ENCODE assay signal across 1 cellular context in the genomic region with DNA sequence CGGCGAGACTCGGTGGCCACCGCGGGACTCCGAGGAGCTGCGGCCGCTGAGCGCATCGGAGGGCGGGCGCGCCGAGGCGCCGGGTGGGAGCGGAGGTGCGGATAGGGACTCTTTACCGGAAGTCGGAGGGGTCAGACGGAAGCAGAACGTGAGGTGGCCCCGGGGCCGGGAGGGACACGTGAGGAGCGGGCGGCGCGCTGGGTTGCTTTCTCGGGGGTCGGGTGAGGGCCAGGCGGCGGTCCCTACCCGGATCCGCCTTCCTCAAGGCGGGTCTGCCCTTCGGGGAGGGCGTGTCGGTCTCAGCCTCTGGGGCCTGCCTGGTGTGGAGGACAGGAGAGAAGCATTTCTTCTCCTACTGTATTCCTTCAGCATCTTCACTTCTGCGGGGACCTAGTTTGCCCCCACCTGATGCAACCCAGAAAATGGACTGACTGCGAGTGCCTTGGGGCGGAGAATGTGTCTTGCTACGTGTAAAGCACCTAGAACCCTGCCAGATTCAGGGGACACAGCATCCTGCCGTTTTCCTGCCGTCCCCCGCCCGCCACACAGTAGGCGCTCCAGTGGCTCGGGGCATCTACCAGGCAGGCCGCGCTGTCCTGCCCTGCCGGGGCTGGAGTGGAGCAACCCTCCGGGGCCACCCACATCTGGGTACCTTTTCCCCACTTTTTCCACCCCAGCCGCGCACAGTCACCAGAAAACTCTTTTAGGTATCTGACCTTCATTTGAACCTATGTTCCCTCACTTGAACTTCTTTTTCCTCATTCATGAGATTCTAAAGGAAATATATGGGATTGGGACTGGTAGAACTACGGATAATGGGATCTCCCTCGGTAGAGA.
TF ChIP-seq lines count a peak whose summit lies in the region.

No MANE protein-coding gene starts in this region.

TF ChIP-seq in HepG2, 621 proteins besides CTCF, POLR2A, EP300 and RAD21 (continued from another document and continues in another):
- TF ChIP-seq, protein P1, sequence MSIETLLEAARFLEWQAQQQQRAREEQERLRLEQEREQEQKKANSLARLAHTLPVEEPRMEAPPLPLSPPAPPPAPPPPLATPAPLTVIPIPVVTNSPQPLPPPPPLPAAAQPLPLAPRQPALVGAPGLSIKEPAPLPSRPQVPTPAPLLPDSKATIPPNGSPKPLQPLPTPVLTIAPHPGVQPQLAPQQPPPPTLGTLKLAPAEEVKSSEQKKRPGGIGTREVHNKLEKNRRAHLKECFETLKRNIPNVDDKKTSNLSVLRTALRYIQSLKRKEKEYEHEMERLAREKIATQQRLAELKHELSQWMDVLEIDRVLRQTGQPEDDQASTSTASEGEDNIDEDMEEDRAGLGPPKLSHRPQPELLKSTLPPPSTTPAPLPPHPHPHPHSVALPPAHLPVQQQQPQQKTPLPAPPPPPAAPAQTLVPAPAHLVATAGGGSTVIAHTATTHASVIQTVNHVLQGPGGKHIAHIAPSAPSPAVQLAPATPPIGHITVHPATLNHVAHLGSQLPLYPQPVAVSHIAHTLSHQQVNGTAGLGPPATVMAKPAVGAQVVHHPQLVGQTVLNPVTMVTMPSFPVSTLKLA (IDR thresholded peaks at IDR 0.05): peak; percentile 70
- TF ChIP-seq, protein P2, sequence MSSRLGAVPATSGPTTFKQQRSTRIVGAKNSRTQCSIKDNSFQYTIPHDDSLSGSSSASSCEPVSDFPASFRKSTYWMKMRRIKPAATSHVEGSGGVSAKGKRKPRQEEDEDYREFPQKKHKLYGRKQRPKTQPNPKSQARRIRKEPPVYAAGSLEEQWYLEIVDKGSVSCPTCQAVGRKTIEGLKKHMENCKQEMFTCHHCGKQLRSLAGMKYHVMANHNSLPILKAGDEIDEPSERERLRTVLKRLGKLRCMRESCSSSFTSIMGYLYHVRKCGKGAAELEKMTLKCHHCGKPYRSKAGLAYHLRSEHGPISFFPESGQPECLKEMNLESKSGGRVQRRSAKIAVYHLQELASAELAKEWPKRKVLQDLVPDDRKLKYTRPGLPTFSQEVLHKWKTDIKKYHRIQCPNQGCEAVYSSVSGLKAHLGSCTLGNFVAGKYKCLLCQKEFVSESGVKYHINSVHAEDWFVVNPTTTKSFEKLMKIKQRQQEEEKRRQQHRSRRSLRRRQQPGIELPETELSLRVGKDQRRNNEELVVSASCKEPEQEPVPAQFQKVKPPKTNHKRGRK (CRISPR knock-in tag; IDR thresholded peaks at IDR 0.05): no peak
- TF ChIP-seq TMF1 (CRISPR knock-in tag; IDR thresholded peaks at IDR 0.05; ENCODE audit: low read depth): no peak
- TF ChIP-seq GTF3A (CRISPR knock-in tag; conservative IDR thresholded peaks at IDR 0.05): no peak
- TF ChIP-seq ZFP1 (CRISPR knock-in tag; IDR thresholded peaks at IDR 0.05): 0 out of 2 replicates have a peak, but pooled peaks have one; percentile 23
- TF ChIP-seq, protein P3, sequence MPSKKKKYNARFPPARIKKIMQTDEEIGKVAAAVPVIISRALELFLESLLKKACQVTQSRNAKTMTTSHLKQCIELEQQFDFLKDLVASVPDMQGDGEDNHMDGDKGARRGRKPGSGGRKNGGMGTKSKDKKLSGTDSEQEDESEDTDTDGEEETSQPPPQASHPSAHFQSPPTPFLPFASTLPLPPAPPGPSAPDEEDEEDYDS (CRISPR knock-in tag; IDR thresholded peaks at IDR 0.05): peak; percentile 65; the same call in 1 of the 2 replicates
- peak; percentile 51; the same call in 1 of the 2 replicates for TF ChIP-seq SOX5 (CRISPR knock-in tag; IDR thresholded peaks at IDR 0.05; ENCODE audit: borderline replicate concordance)
- TF ChIP-seq ATRX (CRISPR knock-in tag; IDR thresholded peaks at IDR 0.05; ENCODE audit: borderline replicate concordance): no peak
- peak; percentile 13; the same call in 1 of the 2 replicates for TF ChIP-seq FOXO1 (CRISPR knock-in tag; IDR thresholded peaks at IDR 0.05)
- TF ChIP-seq ZNF430 (CRISPR knock-in tag; IDR thresholded peaks at IDR 0.05): no peak; the same call in 1 of the 2 replicates
- no peak for TF ChIP-seq ZNF510 (CRISPR knock-in tag; IDR thresholded peaks at IDR 0.05; ENCODE audit: low read depth)
- TF ChIP-seq, protein P4, sequence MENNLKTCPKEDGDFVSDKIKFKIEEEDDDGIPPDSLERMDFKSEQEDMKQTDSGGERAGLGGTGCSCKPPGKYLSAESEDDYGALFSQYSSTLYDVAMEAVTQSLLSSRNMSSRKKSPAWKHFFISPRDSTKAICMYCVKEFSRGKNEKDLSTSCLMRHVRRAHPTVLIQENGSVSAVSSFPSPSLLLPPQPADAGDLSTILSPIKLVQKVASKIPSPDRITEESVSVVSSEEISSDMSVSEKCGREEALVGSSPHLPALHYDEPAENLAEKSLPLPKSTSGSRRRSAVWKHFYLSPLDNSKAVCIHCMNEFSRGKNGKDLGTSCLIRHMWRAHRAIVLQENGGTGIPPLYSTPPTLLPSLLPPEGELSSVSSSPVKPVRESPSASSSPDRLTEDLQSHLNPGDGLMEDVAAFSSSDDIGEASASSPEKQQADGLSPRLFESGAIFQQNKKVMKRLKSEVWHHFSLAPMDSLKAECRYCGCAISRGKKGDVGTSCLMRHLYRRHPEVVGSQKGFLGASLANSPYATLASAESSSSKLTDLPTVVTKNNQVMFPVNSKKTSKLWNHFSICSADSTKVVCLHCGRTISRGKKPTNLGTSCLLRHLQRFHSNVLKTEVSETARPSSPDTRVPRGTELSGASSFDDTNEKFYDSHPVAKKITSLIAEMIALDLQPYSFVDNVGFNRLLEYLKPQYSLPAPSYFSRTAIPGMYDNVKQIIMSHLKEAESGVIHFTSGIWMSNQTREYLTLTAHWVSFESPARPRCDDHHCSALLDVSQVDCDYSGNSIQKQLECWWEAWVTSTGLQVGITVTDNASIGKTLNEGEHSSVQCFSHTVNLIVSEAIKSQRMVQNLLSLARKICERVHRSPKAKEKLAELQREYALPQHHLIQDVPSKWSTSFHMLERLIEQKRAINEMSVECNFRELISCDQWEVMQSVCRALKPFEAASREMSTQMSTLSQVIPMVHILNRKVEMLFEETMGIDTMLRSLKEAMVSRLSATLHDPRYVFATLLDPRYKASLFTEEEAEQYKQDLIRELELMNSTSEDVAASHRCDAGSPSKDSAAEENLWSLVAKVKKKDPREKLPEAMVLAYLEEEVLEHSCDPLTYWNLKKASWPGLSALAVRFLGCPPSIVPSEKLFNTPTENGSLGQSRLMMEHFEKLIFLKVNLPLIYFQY (CRISPR knock-in tag; IDR thresholded peaks at IDR 0.05; ENCODE audit: borderline replicate concordance): no peak
- peak; percentile 78; the same call in 1 of the 2 replicates for TF ChIP-seq ZNF253 (CRISPR knock-in tag; IDR thresholded peaks at IDR 0.05; ENCODE audit: borderline replicate concordance)
- peak; percentile 55 for TF ChIP-seq ZNF883 (CRISPR knock-in tag; IDR thresholded peaks at IDR 0.05; ENCODE audit: not compliant biosample characterization)
- no peak for TF ChIP-seq ZNF546 (CRISPR knock-in tag; conservative IDR thresholded peaks at IDR 0.05)
- TF ChIP-seq ZNF333 (CRISPR knock-in tag; IDR thresholded peaks at IDR 0.05; ENCODE audit: borderline replicate concordance): no peak
- TF ChIP-seq, protein P5, sequence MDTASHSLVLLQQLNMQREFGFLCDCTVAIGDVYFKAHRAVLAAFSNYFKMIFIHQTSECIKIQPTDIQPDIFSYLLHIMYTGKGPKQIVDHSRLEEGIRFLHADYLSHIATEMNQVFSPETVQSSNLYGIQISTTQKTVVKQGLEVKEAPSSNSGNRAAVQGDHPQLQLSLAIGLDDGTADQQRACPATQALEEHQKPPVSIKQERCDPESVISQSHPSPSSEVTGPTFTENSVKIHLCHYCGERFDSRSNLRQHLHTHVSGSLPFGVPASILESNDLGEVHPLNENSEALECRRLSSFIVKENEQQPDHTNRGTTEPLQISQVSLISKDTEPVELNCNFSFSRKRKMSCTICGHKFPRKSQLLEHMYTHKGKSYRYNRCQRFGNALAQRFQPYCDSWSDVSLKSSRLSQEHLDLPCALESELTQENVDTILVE (CRISPR knock-in tag; IDR thresholded peaks at IDR 0.05): peak; percentile 87
- TF ChIP-seq ERF (CRISPR knock-in tag; IDR thresholded peaks at IDR 0.05): no peak
- TF ChIP-seq, protein P6, sequence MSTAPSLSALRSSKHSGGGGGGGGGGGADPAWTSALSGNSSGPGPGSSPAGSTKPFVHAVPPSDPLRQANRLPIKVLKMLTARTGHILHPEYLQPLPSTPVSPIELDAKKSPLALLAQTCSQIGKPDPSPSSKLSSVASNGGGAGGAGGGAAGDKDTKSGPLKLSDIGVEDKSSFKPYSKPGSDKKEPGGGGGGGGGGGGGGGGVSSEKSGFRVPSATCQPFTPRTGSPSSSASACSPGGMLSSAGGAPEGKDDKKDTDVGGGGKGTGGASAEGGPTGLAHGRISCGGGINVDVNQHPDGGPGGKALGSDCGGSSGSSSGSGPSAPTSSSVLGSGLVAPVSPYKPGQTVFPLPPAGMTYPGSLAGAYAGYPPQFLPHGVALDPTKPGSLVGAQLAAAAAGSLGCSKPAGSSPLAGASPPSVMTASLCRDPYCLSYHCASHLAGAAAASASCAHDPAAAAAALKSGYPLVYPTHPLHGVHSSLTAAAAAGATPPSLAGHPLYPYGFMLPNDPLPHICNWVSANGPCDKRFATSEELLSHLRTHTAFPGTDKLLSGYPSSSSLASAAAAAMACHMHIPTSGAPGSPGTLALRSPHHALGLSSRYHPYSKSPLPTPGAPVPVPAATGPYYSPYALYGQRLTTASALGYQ (CRISPR knock-in tag; IDR thresholded peaks at IDR 0.05): no peak; the same call in 1 of the 2 replicates
- 0 out of 2 replicates have a peak, but pooled peaks have one; percentile 42 for TF ChIP-seq ZNF878 (CRISPR knock-in tag; IDR thresholded peaks at IDR 0.05)
- no peak; the same call in 1 of the 2 replicates for TF ChIP-seq ZNF543 (CRISPR knock-in tag; IDR thresholded peaks at IDR 0.05)
- TF ChIP-seq HDAC1 (CRISPR knock-in tag; IDR thresholded peaks at IDR 0.05): peak; percentile 74; the same call in 1 of the 2 replicates
- TF ChIP-seq, protein P7, sequence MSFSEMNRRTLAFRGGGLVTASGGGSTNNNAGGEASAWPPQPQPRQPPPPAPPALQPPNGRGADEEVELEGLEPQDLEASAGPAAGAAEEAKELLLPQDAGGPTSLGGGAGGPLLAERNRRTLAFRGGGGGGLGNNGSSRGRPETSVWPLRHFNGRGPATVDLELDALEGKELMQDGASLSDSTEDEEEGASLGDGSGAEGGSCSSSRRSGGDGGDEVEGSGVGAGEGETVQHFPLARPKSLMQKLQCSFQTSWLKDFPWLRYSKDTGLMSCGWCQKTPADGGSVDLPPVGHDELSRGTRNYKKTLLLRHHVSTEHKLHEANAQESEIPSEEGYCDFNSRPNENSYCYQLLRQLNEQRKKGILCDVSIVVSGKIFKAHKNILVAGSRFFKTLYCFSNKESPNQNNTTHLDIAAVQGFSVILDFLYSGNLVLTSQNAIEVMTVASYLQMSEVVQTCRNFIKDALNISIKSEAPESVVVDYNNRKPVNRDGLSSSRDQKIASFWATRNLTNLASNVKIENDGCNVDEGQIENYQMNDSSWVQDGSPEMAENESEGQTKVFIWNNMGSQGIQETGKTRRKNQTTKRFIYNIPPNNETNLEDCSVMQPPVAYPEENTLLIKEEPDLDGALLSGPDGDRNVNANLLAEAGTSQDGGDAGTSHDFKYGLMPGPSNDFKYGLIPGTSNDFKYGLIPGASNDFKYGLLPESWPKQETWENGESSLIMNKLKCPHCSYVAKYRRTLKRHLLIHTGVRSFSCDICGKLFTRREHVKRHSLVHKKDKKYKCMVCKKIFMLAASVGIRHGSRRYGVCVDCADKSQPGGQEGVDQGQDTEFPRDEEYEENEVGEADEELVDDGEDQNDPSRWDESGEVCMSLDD (CRISPR knock-in tag; IDR thresholded peaks at IDR 0.05; ENCODE audit: borderline replicate concordance): peak; percentile 26; the same call in 1 of the 2 replicates
- peak; percentile 74 for TF ChIP-seq MXD4 (CRISPR knock-in tag; IDR thresholded peaks at IDR 0.05)
- TF ChIP-seq, protein P8, sequence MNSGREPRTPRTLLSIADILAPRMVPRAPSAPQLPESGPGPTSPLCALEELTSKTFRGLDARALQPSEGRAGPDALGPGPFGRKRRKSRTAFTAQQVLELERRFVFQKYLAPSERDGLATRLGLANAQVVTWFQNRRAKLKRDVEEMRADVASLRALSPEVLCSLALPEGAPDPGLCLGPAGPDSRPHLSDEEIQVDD (CRISPR knock-in tag; IDR thresholded peaks at IDR 0.05; ENCODE audit: borderline replicate concordance): no peak
- TF ChIP-seq, protein P9, sequence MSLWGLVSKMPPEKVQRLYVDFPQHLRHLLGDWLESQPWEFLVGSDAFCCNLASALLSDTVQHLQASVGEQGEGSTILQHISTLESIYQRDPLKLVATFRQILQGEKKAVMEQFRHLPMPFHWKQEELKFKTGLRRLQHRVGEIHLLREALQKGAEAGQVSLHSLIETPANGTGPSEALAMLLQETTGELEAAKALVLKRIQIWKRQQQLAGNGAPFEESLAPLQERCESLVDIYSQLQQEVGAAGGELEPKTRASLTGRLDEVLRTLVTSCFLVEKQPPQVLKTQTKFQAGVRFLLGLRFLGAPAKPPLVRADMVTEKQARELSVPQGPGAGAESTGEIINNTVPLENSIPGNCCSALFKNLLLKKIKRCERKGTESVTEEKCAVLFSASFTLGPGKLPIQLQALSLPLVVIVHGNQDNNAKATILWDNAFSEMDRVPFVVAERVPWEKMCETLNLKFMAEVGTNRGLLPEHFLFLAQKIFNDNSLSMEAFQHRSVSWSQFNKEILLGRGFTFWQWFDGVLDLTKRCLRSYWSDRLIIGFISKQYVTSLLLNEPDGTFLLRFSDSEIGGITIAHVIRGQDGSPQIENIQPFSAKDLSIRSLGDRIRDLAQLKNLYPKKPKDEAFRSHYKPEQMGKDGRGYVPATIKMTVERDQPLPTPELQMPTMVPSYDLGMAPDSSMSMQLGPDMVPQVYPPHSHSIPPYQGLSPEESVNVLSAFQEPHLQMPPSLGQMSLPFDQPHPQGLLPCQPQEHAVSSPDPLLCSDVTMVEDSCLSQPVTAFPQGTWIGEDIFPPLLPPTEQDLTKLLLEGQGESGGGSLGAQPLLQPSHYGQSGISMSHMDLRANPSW (CRISPR knock-in tag; IDR thresholded peaks at IDR 0.05; ENCODE audit: borderline replicate concordance): 0 out of 2 replicates have a peak, but pooled peaks have one; percentile 56
- TF ChIP-seq CEBPB (IDR thresholded peaks at IDR 0.05; ENCODE audit: borderline replicate concordance, low read depth, low read length): no peak
- no peak for TF ChIP-seq HOXD1 (CRISPR knock-in tag; IDR thresholded peaks at IDR 0.05)
- no peak for TF ChIP-seq ARNT (IDR thresholded peaks at IDR 0.05)
- TF ChIP-seq ZNF891 (CRISPR knock-in tag; IDR thresholded peaks at IDR 0.05): 0 out of 2 replicates have a peak, but pooled peaks have one; percentile 16
- peak; percentile 75 for TF ChIP-seq YEATS4 (CRISPR knock-in tag; IDR thresholded peaks at IDR 0.05; ENCODE audit: borderline replicate concordance)
- TF ChIP-seq, protein P10, sequence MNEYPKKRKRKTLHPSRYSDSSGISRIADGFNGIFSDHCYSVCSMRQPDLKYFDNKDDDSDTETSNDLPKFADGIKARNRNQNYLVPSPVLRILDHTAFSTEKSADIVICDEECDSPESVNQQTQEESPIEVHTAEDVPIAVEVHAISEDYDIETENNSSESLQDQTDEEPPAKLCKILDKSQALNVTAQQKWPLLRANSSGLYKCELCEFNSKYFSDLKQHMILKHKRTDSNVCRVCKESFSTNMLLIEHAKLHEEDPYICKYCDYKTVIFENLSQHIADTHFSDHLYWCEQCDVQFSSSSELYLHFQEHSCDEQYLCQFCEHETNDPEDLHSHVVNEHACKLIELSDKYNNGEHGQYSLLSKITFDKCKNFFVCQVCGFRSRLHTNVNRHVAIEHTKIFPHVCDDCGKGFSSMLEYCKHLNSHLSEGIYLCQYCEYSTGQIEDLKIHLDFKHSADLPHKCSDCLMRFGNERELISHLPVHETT (CRISPR knock-in tag; conservative IDR thresholded peaks at IDR 0.05): peak; percentile 89; the same call in 1 of the 2 replicates
- TF ChIP-seq TEAD3 (CRISPR knock-in tag; optimal IDR thresholded peaks at IDR 0.05; ENCODE audit: borderline replicate concordance): no peak
- TF ChIP-seq TBX2 (CRISPR knock-in tag; IDR thresholded peaks at IDR 0.05; ENCODE audit: borderline replicate concordance): peak; percentile 49; the same call in 1 of the 2 replicates
- peak; percentile 83; the same call in 1 of the 2 replicates for TF ChIP-seq GLI4 (CRISPR knock-in tag; IDR thresholded peaks at IDR 0.05; ENCODE audit: borderline replicate concordance)
- no peak for TF ChIP-seq ZNF652 (CRISPR knock-in tag; IDR thresholded peaks at IDR 0.05; ENCODE audit: borderline replicate concordance, low read depth)
- peak; percentile 89 for TF ChIP-seq ETV6 (CRISPR knock-in tag; conservative IDR thresholded peaks at IDR 0.05)
